Comparison of ENCODE assay signal across 1 cellular context in the genomic region with DNA sequence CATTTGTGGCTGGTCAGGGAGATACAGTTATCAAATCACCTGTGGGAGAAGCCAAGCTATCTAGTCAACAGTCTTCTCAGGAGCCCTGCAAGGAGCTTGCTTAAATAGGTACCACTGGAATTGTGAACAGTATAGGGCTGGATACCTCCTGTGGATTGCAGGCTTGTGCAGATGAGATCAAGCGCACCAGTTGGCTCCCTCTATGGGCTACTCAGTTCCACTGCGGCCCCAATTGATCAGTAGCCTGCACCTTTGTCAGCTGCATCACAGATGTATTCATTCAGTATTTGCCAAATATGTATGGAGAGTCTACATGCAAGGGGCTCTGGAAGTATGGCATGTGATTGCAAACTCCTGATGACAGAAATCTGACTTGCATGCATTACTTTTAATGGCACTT.
TF ChIP-seq lines count a peak whose summit lies in the region.

No MANE protein-coding gene starts in this region.

TF ChIP-seq in GM12878, 131 proteins besides CTCF, POLR2A, EP300 and RAD21 (continued from another document):
- TF ChIP-seq CEBPB (IDR thresholded peaks at IDR 0.05; ENCODE audit: borderline replicate concordance in 1 of 2, low read depth in 2 of 2, low read length in 2 of 2) (no peak), BMI1 (IDR thresholded peaks at IDR 0.05; ENCODE audit: borderline replicate concordance) (no peak), SMC3 (IDR thresholded peaks at IDR 0.05; ENCODE audit: borderline replicate concordance, low read length) (no peak), LARP7 (IDR thresholded peaks at IDR 0.05) (no peak), JUNB (IDR thresholded peaks at IDR 0.05) (no peak)
- TF ChIP-seq, protein P1, sequence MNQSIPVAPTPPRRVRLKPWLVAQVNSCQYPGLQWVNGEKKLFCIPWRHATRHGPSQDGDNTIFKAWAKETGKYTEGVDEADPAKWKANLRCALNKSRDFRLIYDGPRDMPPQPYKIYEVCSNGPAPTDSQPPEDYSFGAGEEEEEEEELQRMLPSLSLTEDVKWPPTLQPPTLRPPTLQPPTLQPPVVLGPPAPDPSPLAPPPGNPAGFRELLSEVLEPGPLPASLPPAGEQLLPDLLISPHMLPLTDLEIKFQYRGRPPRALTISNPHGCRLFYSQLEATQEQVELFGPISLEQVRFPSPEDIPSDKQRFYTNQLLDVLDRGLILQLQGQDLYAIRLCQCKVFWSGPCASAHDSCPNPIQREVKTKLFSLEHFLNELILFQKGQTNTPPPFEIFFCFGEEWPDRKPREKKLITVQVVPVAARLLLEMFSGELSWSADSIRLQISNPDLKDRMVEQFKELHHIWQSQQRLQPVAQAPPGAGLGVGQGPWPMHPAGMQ (IDR thresholded peaks at IDR 0.05; ENCODE audit: borderline replicate concordance) = no peak
